In genomic region chr6:163532526-163533078, GRCh38 we compare ENCODE assay signal across 28 cellular contexts.
A peak's percentile ranks its signal among the peaks of the same experiment; 100 is the strongest.
DNase-seq lines count a peak whose midpoint lies in the region; ATAC-seq and TF ChIP-seq lines count a peak whose summit lies in the region.
"Had no signal": no experiment of that assay in that cellular context is flagged by ENCODE, and none has a peak within 500 bp of the region (broad histone marks: within the 10 kb centered on the region; RNA-seq: fewer than 3 reads in every experiment).

No MANE protein-coding gene starts in this region.

- no peaks in the 10 kb centered on the region for H3K27me3 Mint-ChIP-seq in brain
- H3K27me3 Mint-ChIP-seq: activated T-helper 17 cell treated with anti-CD3 and anti-CD28 coated beads, Interleukin-2, amount 50 U/mL, for 72 hours; IgD-negative memory B cell; progenitor cell of endocrine pancreas; stimulated activated naive CD8-positive, alpha-beta T cell treated with anti-CD3 and anti-CD28 coated beads, Interleukin-15, amount 100 ng/mL, for 72 hours had no signal

- H3K27me3 ChIP-seq in subcutaneous abdominal adipose tissue (ENCODE audit: control insufficient read depth in 5 of 5, insufficient read depth in 4 of 5, low read length in 5 of 5) = no peaks in the 10 kb centered on the region
- H3K27me3 ChIP-seq: BLaER1, esophagus squamous epithelium, upper lobe of left lung had no signal

- H3K9ac ChIP-seq in subcutaneous abdominal adipose tissue (ENCODE audit: low read length in 5 of 5) = peak overlapping the region in 1 of 5 donors; percentile 48
- H3K9ac ChIP-seq: BLaER1 had no signal

- peak overlapping the region in 3 of 5 experiments; percentile 54 to 86 (median 73) for H3K27ac Mint-ChIP-seq in brain
- H3K27ac Mint-ChIP-seq: activated naive CD4-positive, alpha-beta T cell treated with anti-CD3 and anti-CD28 coated beads, Interleukin-2, amount 50 U/mL, for 72 hours; activated T-helper 17 cell treated with anti-CD3 and anti-CD28 coated beads, Interleukin-2, amount 50 U/mL, for 72 hours; endodermal cell; IgD-negative memory B cell; stimulated activated naive CD8-positive, alpha-beta T cell treated with anti-CD3 and anti-CD28 coated beads, Interleukin-15, amount 100 ng/mL, for 72 hours had no signal

- no peak for DNase-seq in Right ventricle myocardium superior
- no peak for DNase-seq in cardiac septum (ENCODE audit: low spot score)
- no peak for DNase-seq in left lobe of liver (ENCODE audit: low spot score)
- no peak for DNase-seq in pons (ENCODE audit: low spot score)
- no peak for DNase-seq in HUDEP-2 (lab: John Stamatoyannopoulos, UW; ENCODE audit: unreplicated experiment in 76 of 76)
- DNase-seq in sciatic nerve (ENCODE audit: low spot score) = no peak
- DNase-seq: activated CD4-positive, alpha-beta T cell treated with anti-CD3 and anti-CD28 coated beads, Interleukin-2, amount 50 U/mL, for 1 hour; EL; endodermal cell; esophagus squamous epithelium; H9; MM.1S; mucosa of descending colon; NCI-H1436 treated with DMSO at 0.1 percent for 48 hours; NCI-H2171; RPMI8226; stimulated activated naive CD8-positive, alpha-beta T cell treated with anti-CD3 and anti-CD28 coated beads, Interleukin-15, amount 100 ng/mL, for 72 hours; upper lobe of left lung had no signal

- no peaks in the 10 kb centered on the region for H3K9me3 ChIP-seq in subcutaneous abdominal adipose tissue (ENCODE audit: control insufficient read depth in 5 of 5, low read length in 5 of 5)
- H3K9me3 ChIP-seq: BLaER1, esophagus squamous epithelium, mucosa of descending colon, upper lobe of left lung had no signal

- H3K27ac ChIP-seq in subcutaneous abdominal adipose tissue (ENCODE audit: low read depth, low read length) = peak overlapping the region; percentile 80
- H3K27ac ChIP-seq: BLaER1, esophagus squamous epithelium, HL-60 had no signal

- H3K4me3 ChIP-seq in subcutaneous abdominal adipose tissue (ENCODE audit: low read depth in 1 of 5, low read length in 5 of 5) = peak overlapping the region in 1 of 5 donors; percentile 21
- H3K4me3 ChIP-seq: BLaER1, coronary artery, esophagus squamous epithelium, mucosa of descending colon, upper lobe of left lung had no signal

- H3K36me3 ChIP-seq in subcutaneous abdominal adipose tissue (ENCODE audit: control insufficient read depth in 5 of 5, insufficient read depth in 5 of 5, low read length in 5 of 5) = peaks cover 0 to 5% (median 1%) of the 10 kb centered on the region in 5 donors

- peaks cover 0 to 6% (median 0%) of the 10 kb centered on the region in 5 experiments for H3K9me3 Mint-ChIP-seq in brain
- H3K9me3 Mint-ChIP-seq: activated naive CD4-positive, alpha-beta T cell treated with anti-CD3 and anti-CD28 coated beads, Interleukin-2, amount 50 U/mL, for 72 hours; activated T-helper 17 cell treated with anti-CD3 and anti-CD28 coated beads, Interleukin-2, amount 50 U/mL, for 72 hours; endodermal cell; H9; IgD-negative memory B cell; neural crest cell; stimulated activated naive CD8-positive, alpha-beta T cell treated with anti-CD3 and anti-CD28 coated beads, Interleukin-15, amount 100 ng/mL, for 72 hours had no signal

- peaks cover 6 to 69% (median 60%) of the 10 kb centered on the region in 5 donors for H3K4me1 ChIP-seq in subcutaneous abdominal adipose tissue (ENCODE audit: control insufficient read depth in 5 of 5, insufficient read depth in 5 of 5, low read length in 5 of 5)

- H3K4me3 Mint-ChIP-seq in brain = peak overlapping the region in 2 of 5 experiments; percentile 36 to 77
- H3K4me3 Mint-ChIP-seq: activated T-helper 17 cell treated with anti-CD3 and anti-CD28 coated beads, Interleukin-2, amount 50 U/mL, for 72 hours; endodermal cell; H9; neural crest cell; stimulated activated naive CD8-positive, alpha-beta T cell treated with anti-CD3 and anti-CD28 coated beads, Interleukin-15, amount 100 ng/mL, for 72 hours had no signal

- H3K36me3 Mint-ChIP-seq in brain = peaks cover 29% of the 10 kb centered on the region
- H3K36me3 Mint-ChIP-seq: activated naive CD4-positive, alpha-beta T cell treated with anti-CD3 and anti-CD28 coated beads, Interleukin-2, amount 50 U/mL, for 72 hours had no signal

- intact Hi-C loops in Right ventricle myocardium superior (cut with DNase I) = no loop called here
- intact Hi-C loops in cardiac septum (cut with DNase I) = loop anchor here (10.0 kb wide), 1 partner anchor 88 kb away; no protein-coding TSS in a partner anchor
- intact Hi-C loops in sciatic nerve (cut with DNase I) = no loop called here

- peaks cover 97% of the 10 kb centered on the region for H3K4me1 Mint-ChIP-seq in brain

- TF ChIP-seq CTCF in brain (conservative IDR thresholded peaks at IDR 0.05) = no peak

- ATAC-seq in Right ventricle myocardium superior (ENCODE audit: poor library complexity) (peak; percentile 17), left lobe of liver (peak; percentile 43), sciatic nerve (no peak)
- ATAC-seq: activated naive CD4-positive, alpha-beta T cell treated with anti-CD3 and anti-CD28 coated beads, Interleukin-2, amount 50 U/mL, for 72 hours; activated T-helper 17 cell treated with anti-CD3 and anti-CD28 coated beads, Interleukin-2, amount 50 U/mL, for 72 hours; stimulated activated naive CD8-positive, alpha-beta T cell treated with anti-CD3 and anti-CD28 coated beads, Interleukin-15, amount 100 ng/mL, for 72 hours had no signal
